In genomic region chr12:49609059-49609874, GRCh38 we compare ENCODE assay signal across 13 cellular contexts.
"Had no signal": no experiment of that assay in that cellular context is flagged by ENCODE, and none has a peak within 500 bp of the region (broad histone marks: within the 10 kb centered on the region; RNA-seq: fewer than 3 reads in every experiment).

No MANE protein-coding gene starts in this region.

- H3K4me1 ChIP-seq: stomach, testis had no signal

- H3K9me3 Mint-ChIP-seq: T-cell had no signal

- H3K9me3 ChIP-seq: ovary, testis had no signal

- ATAC-seq: T-cell had no signal

- H3K27me3 ChIP-seq: dorsolateral prefrontal cortex, hepatocyte, ovary, stomach, testis had no signal

- H3K4me3 Mint-ChIP-seq: activated naive CD4-positive, alpha-beta T cell treated with anti-CD3 and anti-CD28 coated beads, Interleukin-2, amount 10 ng/mL, durations not matched to agents 7 days and 5 days; neural crest cell; T-cell had no signal

- H3K27ac Mint-ChIP-seq: activated naive CD4-positive, alpha-beta T cell treated with anti-CD3 and anti-CD28 coated beads, Interleukin-2, amount 10 ng/mL, durations not matched to agents 7 days and 5 days; T-cell had no signal

- H3K36me3 ChIP-seq: ovary, stomach had no signal

- DNase-seq: activated CD4-positive, CD25-positive, alpha-beta regulatory T cell treated with anti-CD3 and anti-CD28 coated beads, Interleukin-2, amount 50 U/mL, for 72 hours; activated naive CD4-positive, alpha-beta T cell treated with anti-CD3 and anti-CD28 coated beads, Interleukin-2, amount 10 ng/mL, durations not matched to agents 7 days and 5 days; dorsolateral prefrontal cortex; midbrain; ovary; stimulated activated CD4-positive, alpha-beta T cell treated with anti-CD3 and anti-CD28 coated beads, Interleukin-12 subunit alpha, Interleukin-12 subunit beta, amount 100 ng/mL, for 4 hours; stimulated activated CD4-positive, alpha-beta T cell treated with anti-CD3 and anti-CD28 coated beads, Interleukin-2, amount 100 ng/mL, for 24 hours; stomach; T-cell; T-helper 9 cell; testis had no signal

- H3K36me3 Mint-ChIP-seq: T-cell had no signal

- H3K4me3 ChIP-seq: dorsolateral prefrontal cortex, hepatocyte, ovary, stomach, testis had no signal

- H3K27ac ChIP-seq: dorsolateral prefrontal cortex, hepatocyte, ovary, stomach, testis had no signal
